9 cellular contexts compared by ENCODE assay signal in genomic region chr7:113015038-113015645, GRCh38.
DNase-seq lines count a peak whose midpoint lies in the region; ATAC-seq and TF ChIP-seq lines count a peak whose summit lies in the region.
"Had no signal": no experiment of that assay in that cellular context is flagged by ENCODE, and none has a peak within 500 bp of the region (broad histone marks: within the 10 kb centered on the region; RNA-seq: fewer than 3 reads in every experiment).

No MANE protein-coding gene starts in this region.

- no peak overlapping the region for H3K4me3 Mint-ChIP-seq in activated naive CD8-positive, alpha-beta T cell treated with anti-CD3 and anti-CD28 coated beads for 36 hours
- no peak overlapping the region for H3K4me3 Mint-ChIP-seq in activated naive CD8-positive, alpha-beta T cell treated with anti-CD3 and anti-CD28 coated beads, Interleukin-2, amount 50 U/mL, for 24 hours

- whole genome bisulfite sequencing in liver: 60% methylated on average over 2 of the region's 2 CpGs

- TF ChIP-seq RAD21 in Ishikawa (IDR thresholded peaks at IDR 0.05; ENCODE audit: low read depth): peak; percentile 61
- TF ChIP-seq RAD21 in liver (IDR thresholded peaks at IDR 0.05): peak; percentile 63 to 67

- no peaks in the 10 kb centered on the region for H3K4me1 Mint-ChIP-seq in activated naive CD8-positive, alpha-beta T cell treated with anti-CD3 and anti-CD28 coated beads for 36 hours
- H3K4me1 Mint-ChIP-seq in activated naive CD8-positive, alpha-beta T cell treated with anti-CD3 and anti-CD28 coated beads, Interleukin-2, amount 50 U/mL, for 24 hours: no peaks in the 10 kb centered on the region

- H3K27me3 Mint-ChIP-seq in activated naive CD8-positive, alpha-beta T cell treated with anti-CD3 and anti-CD28 coated beads for 36 hours: no peaks in the 10 kb centered on the region
- no peaks in the 10 kb centered on the region for H3K27me3 Mint-ChIP-seq in activated naive CD8-positive, alpha-beta T cell treated with anti-CD3 and anti-CD28 coated beads, Interleukin-2, amount 50 U/mL, for 24 hours

- in situ Hi-C loops in astrocyte of the cerebellum (cut with HindIII; ENCODE audit: low sequenced_read_pairs): no loop called here

- H3K9me3 Mint-ChIP-seq in activated naive CD8-positive, alpha-beta T cell treated with anti-CD3 and anti-CD28 coated beads for 36 hours: peaks cover 6% of the 10 kb centered on the region
- peaks cover 8% of the 10 kb centered on the region for H3K9me3 Mint-ChIP-seq in activated naive CD8-positive, alpha-beta T cell treated with anti-CD3 and anti-CD28 coated beads, Interleukin-2, amount 50 U/mL, for 24 hours

- H3K4me3 ChIP-seq in astrocyte of the cerebellum (ENCODE audit: low read depth, low read length) (no peak overlapping the region), liver (ENCODE audit: low read depth in 1 of 3, low read length in 3 of 3) (no peak overlapping the region)

- H3K36me3 Mint-ChIP-seq in activated naive CD8-positive, alpha-beta T cell treated with anti-CD3 and anti-CD28 coated beads for 36 hours: no peaks in the 10 kb centered on the region
- H3K36me3 Mint-ChIP-seq in activated naive CD8-positive, alpha-beta T cell treated with anti-CD3 and anti-CD28 coated beads, Interleukin-2, amount 50 U/mL, for 24 hours (ENCODE audit: low read depth): no peaks in the 10 kb centered on the region

- H3K36me3 ChIP-seq in liver (ENCODE audit: control insufficient read depth in 4 of 4, insufficient read depth in 3 of 4, low read depth in 1 of 4, low read length in 3 of 4): no peaks in the 10 kb centered on the region
- H3K36me3 ChIP-seq: WERI-Rb-1 had no signal

- ATAC-seq in HG02973 (IDR thresholded peaks at IDR 0.05; ENCODE audit: unreplicated experiment): no peak
- no peak for ATAC-seq in activated naive CD8-positive, alpha-beta T cell treated with anti-CD3 and anti-CD28 coated beads, Interleukin-2, amount 50 U/mL, for 24 hours

- no peak overlapping the region for H3K9ac ChIP-seq in liver (ENCODE audit: low read depth in 1 of 2, low read length in 2 of 2)

- no peak for TF ChIP-seq EP300 in Ishikawa (IDR thresholded peaks at IDR 0.05; ENCODE audit: borderline replicate concordance)

- no peak overlapping the region for H3K27ac ChIP-seq in liver (ENCODE audit: low read depth in 1 of 2, low read length in 2 of 2)
- H3K27ac ChIP-seq: WERI-Rb-1 had no signal

- TF ChIP-seq CTCF in astrocyte of the cerebellum (IDR thresholded peaks at IDR 0.05; ENCODE audit: low read depth, low read length, missing control alignments): no peak
- TF ChIP-seq CTCF in liver (IDR thresholded peaks at IDR 0.05; ENCODE audit: low read depth, low read length, missing input control): peak; percentile 21

- H3K4me1 ChIP-seq in liver (ENCODE audit: control insufficient read depth in 4 of 4, insufficient read depth in 4 of 4, low read length in 3 of 4): no peaks in the 10 kb centered on the region

- no peaks in the 10 kb centered on the region for H3K9me3 ChIP-seq in liver (ENCODE audit: control insufficient read depth in 4 of 4, low read length in 3 of 4)

- no peak overlapping the region for H3K27ac Mint-ChIP-seq in activated naive CD8-positive, alpha-beta T cell treated with anti-CD3 and anti-CD28 coated beads for 36 hours
- H3K27ac Mint-ChIP-seq in activated naive CD8-positive, alpha-beta T cell treated with anti-CD3 and anti-CD28 coated beads, Interleukin-2, amount 50 U/mL, for 24 hours: no peak overlapping the region

- DNase-seq in CD1c-positive myeloid dendritic cell (ENCODE audit: extremely low spot score) (peak; percentile 10), astrocyte of the cerebellum (ENCODE audit: low read depth) (peak; percentile 42), NCI-H187 treated with DMSO at 0.1 percent for 48 hours (lab: John Stamatoyannopoulos, UW) (no peak)
- no peak for DNase-seq in activated naive CD8-positive, alpha-beta T cell treated with anti-CD3 and anti-CD28 coated beads for 36 hours
- DNase-seq in activated naive CD8-positive, alpha-beta T cell treated with anti-CD3 and anti-CD28 coated beads, Interleukin-2, amount 50 U/mL, for 24 hours: no peak
- DNase-seq: WERI-Rb-1 had no signal

- no peaks in the 10 kb centered on the region for H3K27me3 ChIP-seq in liver (ENCODE audit: control insufficient read depth in 4 of 4, insufficient read depth in 4 of 4, low read length in 3 of 4)

TF ChIP-seq in Ishikawa, 13 proteins besides CTCF, POLR2A, EP300 and RAD21:
- TF ChIP-seq USF1 (IDR thresholded peaks at IDR 0.05) (no peak), TCF12 (IDR thresholded peaks at IDR 0.05; ENCODE audit: low read depth) (no peak), TEAD4 (IDR thresholded peaks at IDR 0.05) (peak; percentile 18; the same call in 1 of the 2 replicates)

TF ChIP-seq in liver, 16 proteins besides CTCF, POLR2A, EP300 and RAD21:
- no peak for TF ChIP-seq ATF3 (IDR thresholded peaks at IDR 0.05)
- TF ChIP-seq NR2F2 (IDR thresholded peaks at IDR 0.05): no peak
- TF ChIP-seq EGR1 (IDR thresholded peaks at IDR 0.05; ENCODE audit: low read depth in 2 of 2): no peak
- TF ChIP-seq JUND (IDR thresholded peaks at IDR 0.05): no peak
- TF ChIP-seq ZBTB33 (IDR thresholded peaks at IDR 0.05): no peak
- TF ChIP-seq HNF4A (conservative IDR thresholded peaks at IDR 0.05): no peak
- no peak for TF ChIP-seq GABPA (IDR thresholded peaks at IDR 0.05 in 1 of 2, conservative IDR thresholded peaks at IDR 0.05 in 1 of 2)

Comparison
In these comparisons a context has a peak if more than half of its experiments do, and no peak if none do; other contexts are left out.
1. DNase-seq: peak in CD1c-positive myeloid dendritic cell (single experiment) and astrocyte of the cerebellum (single experiment); none in NCI-H187 treated with DMSO at 0.1 percent for 48 hours (single experiment), activated naive CD8-positive, alpha-beta T cell treated with anti-CD3 and anti-CD28 coated beads for 36 hours (single experiment) and activated naive CD8-positive, alpha-beta T cell treated with anti-CD3 and anti-CD28 coated beads, Interleukin-2, amount 50 U/mL, for 24 hours (single experiment).